In the genomic region with DNA sequence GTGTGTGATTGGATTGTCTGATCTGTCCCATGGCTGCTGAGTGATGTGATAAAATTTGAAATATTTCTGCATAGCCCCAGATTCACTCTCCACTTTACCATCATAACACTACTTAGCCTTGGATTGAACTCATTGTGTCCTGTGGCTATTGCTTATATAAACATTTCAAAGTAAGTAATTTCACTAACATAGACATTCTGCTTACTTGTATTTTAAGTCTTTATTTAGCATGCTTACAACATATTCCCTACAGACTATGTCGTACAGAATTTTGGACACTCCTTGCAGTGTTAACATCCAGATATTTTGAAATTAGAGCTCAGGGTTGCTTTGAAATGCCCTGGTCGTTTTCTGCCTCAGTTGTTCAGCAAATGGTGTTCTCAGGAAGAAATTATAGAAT, we compare ENCODE assay signal across 25 cellular contexts.
DNase-seq lines count a peak whose midpoint lies in the region; ATAC-seq, FAIRE-seq and TF ChIP-seq lines count a peak whose summit lies in the region.
"Had no signal": no experiment of that assay in that cellular context is flagged by ENCODE, and none has a peak within 500 bp of the region (broad histone marks: within the 10 kb centered on the region; RNA-seq: fewer than 3 reads in every experiment).

No MANE protein-coding gene starts in this region.

- peaks cover 16% of the 10 kb centered on the region for H3F3A ChIP-seq in DOHH2 (ENCODE audit: control insufficient read depth, insufficient read depth)

- POLR2A ChIA-PET in HepG2 (lab: Yijun Ruan, JAX), result no interaction called here

- H3K27ac ChIP-seq in DOHH2 (ENCODE audit: low read depth, low read length) (peak overlapping the region; percentile 79; the same call in 1 of the 2 replicates), Karpas-422 (ENCODE audit: low read length) (peak overlapping the region; percentile 83), mesenchymal stem cell (ENCODE audit: low read length, poor library complexity, severe bottlenecking) (no peak overlapping the region), HepG2 (ENCODE audit: extremely low read length, insufficient read depth, low read length) (no peak overlapping the region)
- H3K27ac ChIP-seq: PC-9, SJCRH30 had no signal

- in situ Hi-C loops in HepG2 (cut with HindIII; ENCODE audit: extremely low pct_ligation_motif_present, low pct_unique_long_range_greater_than_20kb), result no loop called here

- no peak overlapping the region for H2AK5ac ChIP-seq in mesenchymal stem cell (ENCODE audit: low read length, severe bottlenecking)

- H3K4me3 ChIP-seq in DOHH2 (ENCODE audit: low read length) (no peak overlapping the region), Karpas-422 (ENCODE audit: low read length) (no peak overlapping the region), choroid plexus epithelial cell (ENCODE audit: low read depth, low read length) (no peak overlapping the region), mesenchymal stem cell (ENCODE audit: insufficient read depth in 1 of 2, low read depth in 1 of 2, low read length in 2 of 2) (no peak overlapping the region), HepG2 (replicated peaks in 1 of 3; ENCODE audit: insufficient read depth in 1 of 3, low read depth in 2 of 3, low read length in 3 of 3) (no peak overlapping the region)
- H3K4me3 ChIP-seq: HAP-1, PC-9, SJCRH30 had no signal

- intact Hi-C loops in HepG2 (cut with micrococcal nuclease; ENCODE audit: unreplicated experiment), result loop anchor here (5.0 kb wide), 1 partner anchor 91 kb away; no protein-coding TSS in a partner anchor

- DNase-seq in Karpas-422 (no peak), choroid plexus epithelial cell (ENCODE audit: low read depth) (peak; percentile 61), mesenchymal stem cell (peak; percentile 30), NCI-H345 (lab: John Stamatoyannopoulos, UW) (no peak), HT-29 (ENCODE audit: low spot score) (no peak), HepG2 (ENCODE audit: low spot score) (no peak)
- DNase-seq: 8988T, ACHN, BE2C, GOT3, Kasumi-1, MV-4-11, NCI-H1105, NCI-H1436 treated with DMSO at 0.1 percent for 48 hours, NCI-H2107, NCI-H446, NCI-H524 treated with DMSO at 0.1 percent for 48 hours, NCI-H774, PC-9, SJCRH30 had no signal

- H3K9ac ChIP-seq in Karpas-422 (ENCODE audit: low read length), result no peak overlapping the region
- H3K9ac ChIP-seq in mesenchymal stem cell (ENCODE audit: low read length), result no peak overlapping the region
- H3K9ac ChIP-seq in HepG2 (ENCODE audit: insufficient read depth, low read depth, low read length), result no peak overlapping the region

- H3K4me2 ChIP-seq in DOHH2 (ENCODE audit: low read length) (no peak overlapping the region), Karpas-422 (ENCODE audit: low read depth, low read length, poor library complexity, severe bottlenecking) (no peak overlapping the region), mesenchymal stem cell (ENCODE audit: low read length, poor library complexity, severe bottlenecking) (no peak overlapping the region), HepG2 (ENCODE audit: low read depth, low read length) (no peak overlapping the region)
- H3K4me2 ChIP-seq: PC-9 had no signal

- WGBS in mesenchymal stem cell, result 73% methylated on average over 2 of the region's 2 CpGs
- WGBS in HepG2 (ENCODE audit: low lambda C conversion rate), result 96% methylated on average over 2 of the region's 2 CpGs

- H4K8ac ChIP-seq in mesenchymal stem cell (ENCODE audit: low read length), result no peak overlapping the region

- no peak overlapping the region for H3K18ac ChIP-seq in mesenchymal stem cell (ENCODE audit: low read depth in 1 of 2, low read length in 2 of 2)

- peaks cover 20% of the 10 kb centered on the region for H3K79me2 ChIP-seq in DOHH2 (ENCODE audit: control insufficient read depth, low read length)
- H3K79me2 ChIP-seq in Karpas-422 (ENCODE audit: low read length), result peaks cover 88% of the 10 kb centered on the region
- peaks cover 9% of the 10 kb centered on the region for H3K79me2 ChIP-seq in HepG2 (ENCODE audit: insufficient read depth, low read length)

- TF ChIP-seq CTCF in DOHH2 (IDR thresholded peaks at IDR 0.05; ENCODE audit: low read depth, low read length, poor library complexity, severe bottlenecking) (no peak), choroid plexus epithelial cell (conservative IDR thresholded peaks at IDR 0.05; ENCODE audit: low read depth, low read length) (no peak), HepG2 (CRISPR knock-in tag; IDR thresholded peaks at IDR 0.05) (no peak)

- H2AFZ ChIP-seq in Karpas-422 (ENCODE audit: low read length) (no peak overlapping the region), mesenchymal stem cell (ENCODE audit: low read depth, low read length) (no peak overlapping the region), HepG2 (ENCODE audit: low read length) (no peak overlapping the region)
- H2AFZ ChIP-seq: PC-9 had no signal

- H3K4ac ChIP-seq in mesenchymal stem cell (ENCODE audit: low read depth in 1 of 2, low read length in 2 of 2), result no peak overlapping the region

- H3K4me1 ChIP-seq in DOHH2 (ENCODE audit: control insufficient read depth, low read length) (peaks cover 46% of the 10 kb centered on the region), Karpas-422 (ENCODE audit: low read length) (peaks cover 74% of the 10 kb centered on the region), mesenchymal stem cell (ENCODE audit: control insufficient read depth, insufficient read depth, low read depth, low read length) (no peaks in the 10 kb centered on the region), HepG2 (ENCODE audit: insufficient read depth, low read length) (peaks cover 44% of the 10 kb centered on the region)
- H3K4me1 ChIP-seq: BE2C, SJCRH30 had no signal

- no peaks in the 10 kb centered on the region for H3K27me3 ChIP-seq in DOHH2 (ENCODE audit: control insufficient read depth, low read length)
- no peaks in the 10 kb centered on the region for H3K27me3 ChIP-seq in Karpas-422 (ENCODE audit: low read length)
- no peaks in the 10 kb centered on the region for H3K27me3 ChIP-seq in mesenchymal stem cell (ENCODE audit: control insufficient read depth in 1 of 2, insufficient read depth in 1 of 2, low read length in 2 of 2)
- no peaks in the 10 kb centered on the region for H3K27me3 ChIP-seq in HepG2 (ENCODE audit: control insufficient read depth in 1 of 2, insufficient read depth in 2 of 2, low read length in 2 of 2)
- H3K27me3 ChIP-seq: BE2C, SJCRH30 had no signal

- no peak overlapping the region for H2BK120ac ChIP-seq in mesenchymal stem cell (ENCODE audit: low read depth, low read length)

- ATAC-seq in HepG2, result no peak
- ATAC-seq: Right ventricle myocardium inferior, SK-N-SH treated with all-trans-retinoic acid at 6 μM for 48 hours had no signal

- H2BK12ac ChIP-seq in mesenchymal stem cell (ENCODE audit: low read length in 2 of 2), result no peak overlapping the region

- FAIRE-seq in HepG2 (lab: Jason Lieb, UNC), result no peak
- FAIRE-seq: G401.6 had no signal

- H2BK5ac ChIP-seq in mesenchymal stem cell (ENCODE audit: low read depth, low read length, poor library complexity, severe bottlenecking), result no peak overlapping the region

- H3K14ac ChIP-seq in mesenchymal stem cell (ENCODE audit: low read length in 2 of 2), result no peak overlapping the region

- H3K36me3 ChIP-seq in DOHH2 (ENCODE audit: control insufficient read depth, low read length) (peaks cover 25% of the 10 kb centered on the region), Karpas-422 (ENCODE audit: insufficient read depth, low read length) (peaks cover 4% of the 10 kb centered on the region; the same call in 1 of the 2 replicates), mesenchymal stem cell (ENCODE audit: control insufficient read depth in 1 of 2, insufficient read depth in 2 of 2, low read depth in 1 of 2, low read length in 2 of 2) (peaks cover 0 to 9% of the 10 kb centered on the region in 2 experiments), HepG2 (replicated peaks in 1 of 2; ENCODE audit: control insufficient read depth in 1 of 2, insufficient read depth in 2 of 2, low read length in 2 of 2) (peaks cover 0 to 19% of the 10 kb centered on the region in 2 experiments; a peak in 2 of 5 replicates)
- H3K36me3 ChIP-seq: BE2C, HAP-1 had no signal

- no peak for TF ChIP-seq POLR2A in HepG2 (IDR thresholded peaks at IDR 0.05; ENCODE audit: insufficient read depth in 1 of 2, low read depth in 2 of 2, low read length in 2 of 2)

- H4K20me1 ChIP-seq in DOHH2 (ENCODE audit: control insufficient read depth, insufficient read depth, low read depth, low read length), result no peaks in the 10 kb centered on the region
- no peaks in the 10 kb centered on the region for H4K20me1 ChIP-seq in Karpas-422 (ENCODE audit: insufficient read depth, low read depth, low read length)
- H4K20me1 ChIP-seq in HepG2 (ENCODE audit: insufficient read depth, low read length), result peaks cover 17% of the 10 kb centered on the region

- no peak for TF ChIP-seq EP300 in HepG2 (IDR thresholded peaks at IDR 0.05; ENCODE audit: low read depth in 2 of 2, low read length in 2 of 2)
- TF ChIP-seq EP300 in HepG2 (CRISPR knock-in tag; IDR thresholded peaks at IDR 0.05; ENCODE audit: borderline replicate concordance), result no peak

- BruUV-seq in HepG2 (replicated peaks; lab: Mats Ljungman, UMichigan), result no TSS peak

- TF ChIP-seq RAD21 in HepG2 (CRISPR knock-in tag; IDR thresholded peaks at IDR 0.05), result no peak

- H3K9me2 ChIP-seq in DOHH2 (replicated peaks; ENCODE audit: control insufficient read depth, low read length) (no peaks in the 10 kb centered on the region), Karpas-422 (replicated peaks; ENCODE audit: insufficient read depth, low read length) (no peaks in the 10 kb centered on the region)

- no peak overlapping the region for H4K91ac ChIP-seq in mesenchymal stem cell (ENCODE audit: low read length)

- H2BK15ac ChIP-seq in mesenchymal stem cell (ENCODE audit: low read depth, poor library complexity, severe bottlenecking), result no peak overlapping the region

- peaks cover 32% of the 10 kb centered on the region for H3K79me1 ChIP-seq in mesenchymal stem cell (replicated peaks; ENCODE audit: low read length, poor library complexity, severe bottlenecking)

- H3K9me3 ChIP-seq in DOHH2 (ENCODE audit: control insufficient read depth, insufficient read depth, low read length), result no peaks in the 10 kb centered on the region
- no peaks in the 10 kb centered on the region for H3K9me3 ChIP-seq in Karpas-422 (ENCODE audit: low read length)
- H3K9me3 ChIP-seq in mesenchymal stem cell (ENCODE audit: control insufficient read depth, low read length), result no peaks in the 10 kb centered on the region
- no peaks in the 10 kb centered on the region for H3K9me3 ChIP-seq in HepG2 (ENCODE audit: low read length)
- H3K9me3 ChIP-seq: BE2C, HAP-1, SJCRH30 had no signal

- H3K23ac ChIP-seq in mesenchymal stem cell (ENCODE audit: low read length in 2 of 2), result no peak overlapping the region

- CTCF ChIA-PET in HepG2 (lab: Yijun Ruan, JAX; ENCODE audit: low intra/inter-chr PET ratio, low total read pairs), result no interaction called here

TF ChIP-seq in HepG2, 621 proteins besides CTCF, POLR2A, EP300 and RAD21:
- TF ChIP-seq TMF1 (CRISPR knock-in tag; IDR thresholded peaks at IDR 0.05; ENCODE audit: low read depth), result no peak

Comparison
In these comparisons a context has a peak if more than half of its experiments do, and no peak if none do; other contexts are left out.
1. H3K27ac ChIP-seq: peak in DOHH2 (single experiment) and Karpas-422 (single experiment); none in mesenchymal stem cell (single experiment) and HepG2 (single experiment).
2. DNase-seq: peak in choroid plexus epithelial cell (single experiment) and mesenchymal stem cell (single experiment); none in Karpas-422 (single experiment), NCI-H345 (single experiment), HT-29 (single experiment) and HepG2 (single experiment).